18 cellular contexts compared by ENCODE assay signal in genomic region chr10:26368463-26368862, GRCh38.
A peak's percentile ranks its signal among the peaks of the same experiment; 100 is the strongest.
DNase-seq lines count a peak whose midpoint lies in the region; ATAC-seq and TF ChIP-seq lines count a peak whose summit lies in the region.
"Had no signal": no experiment of that assay in that cellular context is flagged by ENCODE, and none has a peak within 500 bp of the region (broad histone marks: within the 10 kb centered on the region; RNA-seq: fewer than 3 reads in every experiment).

No MANE protein-coding gene starts in this region.

- no peaks in the 10 kb centered on the region for H3K36me3 Mint-ChIP-seq in activated naive CD4-positive, alpha-beta T cell treated with anti-CD3 and anti-CD28 coated beads for 36 hours (ENCODE audit: low read depth)

- in situ Hi-C loops in GM13977 (cut with MboI; ENCODE audit: low pct_unique_long_range_greater_than_20kb, low sequenced_read_pairs, unreplicated experiment), result loop anchor here (25.0 kb wide), 1 partner anchor 494 kb away; the partner anchor contains the start of gene ABI1

- no peaks in the 10 kb centered on the region for H3K27me3 Mint-ChIP-seq in activated naive CD4-positive, alpha-beta T cell treated with anti-CD3 and anti-CD28 coated beads for 36 hours (ENCODE audit: low read depth)
- H3K27me3 Mint-ChIP-seq: T-helper 17 cell had no signal

- ATAC-seq in GM19351 (IDR thresholded peaks at IDR 0.05; ENCODE audit: unreplicated experiment) (peak; percentile 51), HG02678 (IDR thresholded peaks at IDR 0.05; ENCODE audit: unreplicated experiment) (peak; percentile 47), HG03378 (IDR thresholded peaks at IDR 0.05; ENCODE audit: unreplicated experiment) (peak; percentile 55)
- ATAC-seq: heart right ventricle had no signal

- CTCF ChIA-PET in activated naive CD4-positive, alpha-beta T cell treated with anti-CD3 and anti-CD28 coated beads for 36 hours (lab: Charles Lee), result no interaction called here

- H3K9me3 Mint-ChIP-seq in activated naive CD4-positive, alpha-beta T cell treated with anti-CD3 and anti-CD28 coated beads for 36 hours, result peaks cover 2% of the 10 kb centered on the region

- no peak overlapping the region for H3K4me3 Mint-ChIP-seq in activated naive CD4-positive, alpha-beta T cell treated with anti-CD3 and anti-CD28 coated beads for 36 hours
- H3K4me3 Mint-ChIP-seq: T-helper 17 cell had no signal

- DNase-seq in GM13977 (ENCODE audit: low spot score), result peak; percentile 21
- DNase-seq in activated naive CD4-positive, alpha-beta T cell treated with anti-CD3 and anti-CD28 coated beads for 36 hours, result no peak
- DNase-seq in caudate nucleus (lab: John Stamatoyannopoulos, UW), result no peak
- no peak for DNase-seq in NCI-H526 (lab: John Stamatoyannopoulos, UW)
- no peak for DNase-seq in NCI-H1694 treated with DMSO at 0.1 percent for 48 hours (lab: John Stamatoyannopoulos, UW)
- DNase-seq: amniotic stem cell, GF-D8, NCI-H1436 treated with DMSO at 0.1 percent for 48 hours, NCI-H524 treated with DMSO at 0.1 percent for 48 hours, T-helper 17 cell, tibial artery had no signal

- H3K27ac ChIP-seq in caudate nucleus (ENCODE audit: low read depth, low read length), result no peak overlapping the region
- H3K27ac ChIP-seq: heart right ventricle, KMS-11, prostate gland, RWPE1, tibial artery had no signal

- intact Hi-C loops in activated naive CD4-positive, alpha-beta T cell treated with anti-CD3 and anti-CD28 coated beads for 36 hours (cut with micrococcal nuclease), result no loop called here

- no peak overlapping the region for H3K27ac Mint-ChIP-seq in activated naive CD4-positive, alpha-beta T cell treated with anti-CD3 and anti-CD28 coated beads for 36 hours
- H3K27ac Mint-ChIP-seq: T-helper 17 cell had no signal

- no peaks in the 10 kb centered on the region for H3K4me1 Mint-ChIP-seq in activated naive CD4-positive, alpha-beta T cell treated with anti-CD3 and anti-CD28 coated beads for 36 hours (ENCODE audit: low read depth)
- H3K4me1 Mint-ChIP-seq: T-helper 17 cell had no signal

- TF ChIP-seq CTCF in GM13977 (IDR thresholded peaks at IDR 0.05; ENCODE audit: extremely low read depth, insufficient read depth, missing control alignments), result no peak
